22 cellular contexts compared by ENCODE assay signal in genomic region chr10:84108797-84109196, GRCh38. TPM values are rescaled to one million over a fixed set of nuclear protein-coding genes. Genes with fewer than 3 reads are reported as not detected.
DNase-seq lines count a peak whose midpoint lies in the region; ATAC-seq and TF ChIP-seq lines count a peak whose summit lies in the region.
"Had no signal": no experiment of that assay in that cellular context is flagged by ENCODE, and none has a peak within 500 bp of the region (broad histone marks: within the 10 kb centered on the region; RNA-seq: fewer than 3 reads in every experiment).

No MANE protein-coding gene starts in this region.

- H3K79me2 ChIP-seq in GM23338 (replicated peaks; ENCODE audit: insufficient read depth): no peaks in the 10 kb centered on the region

- no peak overlapping the region for H2BK12ac ChIP-seq in neuronal stem cell (ENCODE audit: low read length)

- H2BK15ac ChIP-seq in neuronal stem cell (ENCODE audit: low read length): no peak overlapping the region

- no peak overlapping the region for H3K27ac Mint-ChIP-seq in GM23338
- H3K27ac Mint-ChIP-seq in WTC11: no peak overlapping the region
- H3K27ac Mint-ChIP-seq in glutamatergic neuron (ENCODE audit: unreplicated experiment): peak overlapping the region; percentile 87
- no peak overlapping the region for H3K27ac Mint-ChIP-seq in CD4-positive, alpha-beta memory T cell
- no peak overlapping the region for H3K27ac Mint-ChIP-seq in progenitor cell of endocrine pancreas
- H3K27ac Mint-ChIP-seq: CD14-positive monocyte; CD4-positive, alpha-beta T cell had no signal

- no peak overlapping the region for H2BK5ac ChIP-seq in neuronal stem cell (ENCODE audit: low read length)

- H3K4ac ChIP-seq in neuronal stem cell (ENCODE audit: low read length): no peak overlapping the region

- H3K9me3 Mint-ChIP-seq in GM23338: no peaks in the 10 kb centered on the region
- H3K9me3 Mint-ChIP-seq in WTC11: 0 out of 2 replicates have a peak, but pooled peaks cover 4% of the 10 kb centered on the region
- peaks cover 5% of the 10 kb centered on the region for H3K9me3 Mint-ChIP-seq in glutamatergic neuron (ENCODE audit: unreplicated experiment)
- H3K9me3 Mint-ChIP-seq in CD4-positive, alpha-beta memory T cell: no peaks in the 10 kb centered on the region
- no peaks in the 10 kb centered on the region for H3K9me3 Mint-ChIP-seq in progenitor cell of endocrine pancreas (ENCODE audit: low read depth)
- H3K9me3 Mint-ChIP-seq: CD4-positive, alpha-beta T cell had no signal

- CTCF ChIA-PET in WTC11 (lab: Charles Lee): no interaction called here
- CTCF ChIA-PET in CD4-positive, alpha-beta memory T cell (lab: Charles Lee; ENCODE audit: partially characterized antibody): no interaction called here

- no peak overlapping the region for H4K8ac ChIP-seq in neuronal stem cell (ENCODE audit: low read depth, low read length)

- H4K20me1 ChIP-seq in GM23338 (replicated peaks; ENCODE audit: insufficient read depth): no peaks in the 10 kb centered on the region
- H4K20me1 ChIP-seq: BLaER1 treated with 17β-estradiol and CSF1 and Interleukin-3, amounts not matched to agents 10 nM and 100 nM had no signal

- H3K27me3 ChIP-seq in GM23338 (ENCODE audit: insufficient read depth) (no peaks in the 10 kb centered on the region), neuronal stem cell (ENCODE audit: control insufficient read depth in 3 of 3, insufficient read depth in 3 of 3, low read depth in 1 of 3, low read length in 3 of 3) (no peaks in the 10 kb centered on the region)
- H3K27me3 ChIP-seq in CD4-positive, alpha-beta memory T cell (ENCODE audit: insufficient read depth, low read length): no peaks in the 10 kb centered on the region
- H3K27me3 ChIP-seq: BE2C; BLaER1 treated with 17β-estradiol and CSF1 and Interleukin-3, amounts not matched to agents 10 nM and 100 nM had no signal

- no peaks in the 10 kb centered on the region for H3K4me1 ChIP-seq in GM23338 (ENCODE audit: insufficient read depth)
- H3K4me1 ChIP-seq in neuronal stem cell (ENCODE audit: control insufficient read depth in 2 of 2, insufficient read depth in 1 of 2, low read depth in 1 of 2, low read length in 2 of 2): no peaks in the 10 kb centered on the region
- no peaks in the 10 kb centered on the region for H3K4me1 ChIP-seq in CD4-positive, alpha-beta memory T cell (ENCODE audit: insufficient read depth, low read length)
- H3K4me1 ChIP-seq: A549; BE2C; BLaER1 treated with 17β-estradiol and CSF1 and Interleukin-3, amounts not matched to agents 10 nM and 100 nM had no signal

- no peaks in the 10 kb centered on the region for H3K36me3 ChIP-seq in GM23338 (ENCODE audit: insufficient read depth)
- H3K36me3 ChIP-seq in neuronal stem cell (replicated peaks in 1 of 2; ENCODE audit: control insufficient read depth in 2 of 2, insufficient read depth in 2 of 2, low read length in 2 of 2): no peaks in the 10 kb centered on the region
- no peaks in the 10 kb centered on the region for H3K36me3 ChIP-seq in CD4-positive, alpha-beta memory T cell (ENCODE audit: insufficient read depth, low read length)
- H3K36me3 ChIP-seq: BE2C; BLaER1 treated with 17β-estradiol and CSF1 and Interleukin-3, amounts not matched to agents 10 nM and 100 nM had no signal

- H3K4me2 ChIP-seq in GM23338 (no peak overlapping the region), neuronal stem cell (ENCODE audit: insufficient read depth, low read length, poor library complexity, severe bottlenecking) (no peak overlapping the region)
- H3K4me2 ChIP-seq: A549; BLaER1 treated with 17β-estradiol and CSF1 and Interleukin-3, amounts not matched to agents 10 nM and 100 nM had no signal

- no peak overlapping the region for H2BK120ac ChIP-seq in neuronal stem cell (ENCODE audit: low read depth, low read length)

- H3K27me3 Mint-ChIP-seq in GM23338 (ENCODE audit: insufficient read depth, low read depth, poor library complexity): peaks cover 2% of the 10 kb centered on the region
- no peaks in the 10 kb centered on the region; the same call in 1 of the 2 replicates for H3K27me3 Mint-ChIP-seq in WTC11 (ENCODE audit: low read depth)
- H3K27me3 Mint-ChIP-seq in glutamatergic neuron (ENCODE audit: unreplicated experiment): peaks cover 4% of the 10 kb centered on the region
- H3K27me3 Mint-ChIP-seq in CD4-positive, alpha-beta memory T cell: peaks cover under 1 to 6% of the 10 kb centered on the region in 2 donors
- H3K27me3 Mint-ChIP-seq in progenitor cell of endocrine pancreas: no peaks in the 10 kb centered on the region

- POLR2A ChIA-PET in WTC11 (lab: Charles Lee): no interaction called here
- POLR2A ChIA-PET in CD4-positive, alpha-beta memory T cell (lab: Charles Lee; ENCODE audit: partially characterized antibody): no interaction called here

- no peaks in the 10 kb centered on the region for H3K4me1 Mint-ChIP-seq in GM23338
- no peaks in the 10 kb centered on the region for H3K4me1 Mint-ChIP-seq in WTC11
- peaks cover 13% of the 10 kb centered on the region for H3K4me1 Mint-ChIP-seq in glutamatergic neuron (ENCODE audit: low read depth, unreplicated experiment)
- H3K4me1 Mint-ChIP-seq in CD4-positive, alpha-beta memory T cell: no peaks in the 10 kb centered on the region
- H3K4me1 Mint-ChIP-seq in progenitor cell of endocrine pancreas (ENCODE audit: low read depth): peaks cover 7% of the 10 kb centered on the region
- H3K4me1 Mint-ChIP-seq: CD14-positive monocyte had no signal

- no peak overlapping the region for H2AK5ac ChIP-seq in neuronal stem cell (ENCODE audit: low read depth, low read length)

- no peak for TF ChIP-seq CTCF in GM23338 (conservative IDR thresholded peaks at IDR 0.05; ENCODE audit: low read depth in 2 of 2)
- TF ChIP-seq CTCF in WTC11 (IDR thresholded peaks at IDR 0.05): no peak
- TF ChIP-seq CTCF in glutamatergic neuron (IDR thresholded peaks at IDR 0.05; ENCODE audit: partially characterized antibody, unreplicated experiment): no peak
- TF ChIP-seq CTCF in progenitor cell of endocrine pancreas (IDR thresholded peaks at IDR 0.05; ENCODE audit: unreplicated experiment): no peak

- no CpG with 5 or more reads among the region's 18 CpGs for WGBS in neuronal stem cell (ENCODE audit: extremely low coverage in 2 of 2, insufficient read length in 2 of 2, insufficient replicate concordance in 1 of 2), 2 donors

- H3K4me3 Mint-ChIP-seq in GM23338 (no peak overlapping the region), WTC11 (no peak overlapping the region), glutamatergic neuron (ENCODE audit: unreplicated experiment) (peak overlapping the region; percentile 46), progenitor cell of endocrine pancreas (ENCODE audit: low read depth) (no peak overlapping the region)
- H3K4me3 Mint-ChIP-seq in CD4-positive, alpha-beta memory T cell: no peak overlapping the region
- H3K4me3 Mint-ChIP-seq: CD14-positive monocyte; CD4-positive, alpha-beta T cell had no signal

- no peak overlapping the region for H4K91ac ChIP-seq in neuronal stem cell (ENCODE audit: low read depth, low read length, poor library complexity)

- no peaks in the 10 kb centered on the region for H3K36me3 Mint-ChIP-seq in GM23338 (ENCODE audit: low read depth)
- H3K36me3 Mint-ChIP-seq in WTC11: no peaks in the 10 kb centered on the region
- peaks cover 5% of the 10 kb centered on the region for H3K36me3 Mint-ChIP-seq in glutamatergic neuron (ENCODE audit: unreplicated experiment)
- H3K36me3 Mint-ChIP-seq in CD4-positive, alpha-beta memory T cell: no peaks in the 10 kb centered on the region
- no peaks in the 10 kb centered on the region for H3K36me3 Mint-ChIP-seq in progenitor cell of endocrine pancreas (ENCODE audit: insufficient read depth)
- H3K36me3 Mint-ChIP-seq: CD14-positive monocyte had no signal

- no peak overlapping the region for H3K9ac ChIP-seq in neuronal stem cell (ENCODE audit: low read depth, low read length, poor library complexity)
- H3K9ac ChIP-seq: BLaER1 treated with 17β-estradiol and CSF1 and Interleukin-3, amounts not matched to agents 10 nM and 100 nM had no signal

- no peaks in the 10 kb centered on the region for H3K9me3 ChIP-seq in neuronal stem cell (replicated peaks in 1 of 2; ENCODE audit: control insufficient read depth in 2 of 2, insufficient read depth in 1 of 2, low read depth in 1 of 2, low read length in 2 of 2)
- H3K9me3 ChIP-seq in CD4-positive, alpha-beta memory T cell (ENCODE audit: control insufficient read depth in 1 of 2, low read length in 2 of 2): no peaks in the 10 kb centered on the region
- H3K9me3 ChIP-seq: A549; BE2C; BLaER1 treated with 17β-estradiol and CSF1 and Interleukin-3, amounts not matched to agents 10 nM and 100 nM had no signal

- H3K23ac ChIP-seq in neuronal stem cell (ENCODE audit: low read depth, low read length, poor library complexity): no peak overlapping the region

- ATAC-seq in GM23338: no peak
- ATAC-seq in WTC11: no peak
- ATAC-seq: A549 had no signal

- no peaks in the 10 kb centered on the region for H3K79me1 ChIP-seq in neuronal stem cell (ENCODE audit: low read depth, low read length)

- H2AFZ ChIP-seq in GM23338 (no peak overlapping the region), neuronal stem cell (ENCODE audit: low read length) (no peak overlapping the region)

- no peak overlapping the region for H3K14ac ChIP-seq in neuronal stem cell (ENCODE audit: low read length)

- DNase-seq in GM23338 (ENCODE audit: low spot score): peak; percentile 13
- DNase-seq in WTC11 (ENCODE audit: low spot score): peak; percentile 18
- DNase-seq in glutamatergic neuron: no peak
- no peak for DNase-seq in neuronal stem cell (ENCODE audit: low spot score)
- DNase-seq in CD4-positive, alpha-beta memory T cell: no peak
- DNase-seq in NCI-H146 (lab: John Stamatoyannopoulos, UW): no peak
- DNase-seq in SK-N-DZ (ENCODE audit: low spot score): no peak
- no peak for DNase-seq in progenitor cell of endocrine pancreas (ENCODE audit: low spot score, unreplicated experiment)
- DNase-seq: 8988T; ACHN; AML-193; BE2C; Calu3; CD4-positive, alpha-beta T cell; COR-L47; DMS53; DMS79 treated with DMSO at 0.1 percent for 48 hours; GOT3; HCEC 1CT had no signal

- H3K18ac ChIP-seq in neuronal stem cell (ENCODE audit: low read length): peak overlapping the region; percentile 59

- no peaks in the 10 kb centered on the region for H3F3A ChIP-seq in GM23338 (replicated peaks; ENCODE audit: low read depth)

- intact Hi-C loops in CD4-positive, alpha-beta memory T cell (cut with micrococcal nuclease): no loop called here

- H3K9me2 ChIP-seq in GM23338 (ENCODE audit: insufficient read depth): 0 out of 2 replicates have a peak, but pooled peaks cover 6% of the 10 kb centered on the region

- H3K4me3 ChIP-seq in GM23338 (no peak overlapping the region), neuronal stem cell (ENCODE audit: low read length in 2 of 2) (no peak overlapping the region)
- no peak overlapping the region for H3K4me3 ChIP-seq in CD4-positive, alpha-beta memory T cell (ENCODE audit: low read length in 2 of 2)
- H3K4me3 ChIP-seq: A549; BLaER1 treated with 17β-estradiol and CSF1 and Interleukin-3, amounts not matched to agents 10 nM and 100 nM had no signal

- H3K27ac ChIP-seq in GM23338 (ENCODE audit: low read depth) (no peak overlapping the region), neuronal stem cell (replicated peaks; ENCODE audit: low read length) (no peak overlapping the region)
- no peak overlapping the region for H3K27ac ChIP-seq in CD4-positive, alpha-beta memory T cell (ENCODE audit: low read depth, low read length)
- H3K27ac ChIP-seq: A549; BLaER1 treated with 17β-estradiol and CSF1 and Interleukin-3, amounts not matched to agents 10 nM and 100 nM had no signal

RNA-seq across cellular contexts. Expression of gene GHITM, which starts 30.5 kb away (rescaled TPM):
- total RNA-seq in GM23338 (2014; rRNA removed; shearing (Covaris generic)): 105 and 106 TPM in 2 replicates
- 95.9 and 97.1 TPM in 2 replicates for polyA plus RNA-seq in GM23338 (2016; fragmentation: Nextera tagmentation; extraction: Ambion mirVana)
- total RNA-seq in WTC11 (2021) (95.9 to 98.8 TPM (median 97.6 TPM) in 3 replicates), glutamatergic neuron (ENCODE audit: unreplicated experiment) (120 TPM), progenitor cell of endocrine pancreas (99.4 and 105 TPM in 2 replicates)
- polyA plus RNA-seq in neuronal stem cell (2013, experiment 1 of 2): 78.4 TPM
- 78.6 TPM for polyA plus RNA-seq in neuronal stem cell (2013, experiment 2 of 2)
- 10 to 100 TPM; 83.4 to 88.6 TPM for total RNA-seq in CD4-positive, alpha-beta memory T cell
- 100 to 1,000 TPM; 258 to 525 TPM for polyA plus RNA-seq in CD4-positive, alpha-beta memory T cell
- polyA plus RNA-seq in SK-N-DZ (2014; cell fraction: cytosol; rRNA removed): 222 and 226 TPM in 2 replicates
- 106 and 117 TPM in 2 replicates for polyA plus RNA-seq in SK-N-DZ (2014; cell fraction: nucleus; rRNA removed)

Comparison
In these comparisons a context has a peak if more than half of its experiments do, and no peak if none do; other contexts are left out.
1. DNase-seq: peak in GM23338 (single experiment) and WTC11 (single experiment); none in glutamatergic neuron (single experiment), neuronal stem cell (single experiment), CD4-positive, alpha-beta memory T cell (0 of 5), NCI-H146 (single experiment), SK-N-DZ (single experiment) and progenitor cell of endocrine pancreas (single experiment).